ENCODE assay signal across 7 cellular contexts in the genomic region with DNA sequence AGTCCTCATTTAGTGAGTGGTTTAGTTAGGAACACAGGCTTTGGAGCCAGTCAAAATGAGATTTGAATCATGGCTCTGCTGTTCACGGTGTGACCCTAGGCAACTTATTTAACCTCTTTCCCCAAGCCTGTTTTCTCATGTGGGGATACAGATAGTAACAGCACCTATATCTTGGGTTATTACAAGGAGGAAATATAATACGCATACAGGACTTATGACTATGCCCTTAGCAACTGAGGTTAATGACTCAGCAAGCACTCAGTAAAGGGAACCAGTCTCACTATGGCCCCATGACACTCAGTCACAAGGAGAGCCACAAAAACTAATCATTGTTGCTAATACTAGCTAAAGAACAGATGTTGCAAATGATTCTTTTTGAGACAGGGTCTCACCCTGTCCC. TPM values are rescaled to one million over a fixed set of nuclear protein-coding genes. Genes with fewer than 3 reads are reported as not detected.
DNase-seq lines count a peak whose midpoint lies in the region; ATAC-seq, FAIRE-seq and TF ChIP-seq lines count a peak whose summit lies in the region.

No MANE protein-coding gene starts in this region.

- H3K27me3 ChIP-seq in left lung (no peaks in the 10 kb centered on the region), WERI-Rb-1 (ENCODE audit: insufficient read depth, low read depth, severe bottlenecking) (no peaks in the 10 kb centered on the region)

- H3K4me1 ChIP-seq in left lung: peaks cover 0 to 6% of the 10 kb centered on the region in 2 donors

- FAIRE-seq in frontal cortex (lab: Jason Lieb, UNC): no peak

- no peak for TF ChIP-seq CTCF in left lung (IDR thresholded peaks at IDR 0.05)
- no peak for TF ChIP-seq CTCF in WERI-Rb-1 (IDR thresholded peaks at IDR 0.05; ENCODE audit: low read depth, low read length)

- DNase-seq in RKO (ENCODE audit: low spot score) (peak; percentile 96), left lung (no peak), NCI-H510A treated with DMSO at 0.1 percent for 48 hours (lab: John Stamatoyannopoulos, UW) (no peak), WERI-Rb-1 (no peak), frontal cortex (ENCODE audit: low spot score in 2 of 2) (no peak)

- intact Hi-C loops in left lung (cut with DNase I): no loop called here

- H3K4me3 ChIP-seq in left lung (no peak overlapping the region), WERI-Rb-1 (ENCODE audit: low read depth, low read length) (no peak overlapping the region)

- H3K27ac ChIP-seq in left lung: peak overlapping the region in 1 of 2 donors; percentile 21
- H3K27ac ChIP-seq in WERI-Rb-1: no peak overlapping the region

- H3K36me3 ChIP-seq in left lung (peaks cover 0 to 17% of the 10 kb centered on the region in 2 donors), WERI-Rb-1 (peaks cover 4% of the 10 kb centered on the region)

- H3K9me3 ChIP-seq in left lung (no peaks in the 10 kb centered on the region), WERI-Rb-1 (ENCODE audit: severe bottlenecking) (no peaks in the 10 kb centered on the region)

- ATAC-seq in GM18873 (IDR thresholded peaks at IDR 0.05; ENCODE audit: low FRiP score, unreplicated experiment) (peak; percentile 69), HG02840 (IDR thresholded peaks at IDR 0.05; ENCODE audit: low FRiP score, unreplicated experiment) (peak; percentile 59), left lung (peak; percentile 81)

RNA-seq across cellular contexts. Expression of gene SUMF1, which starts 45.9 kb away (rescaled TPM):
- 10 to 100 TPM; 34.3 to 43.9 TPM for total RNA-seq in left lung
- 25.7 TPM for total RNA-seq in frontal cortex
